In the genomic region with DNA sequence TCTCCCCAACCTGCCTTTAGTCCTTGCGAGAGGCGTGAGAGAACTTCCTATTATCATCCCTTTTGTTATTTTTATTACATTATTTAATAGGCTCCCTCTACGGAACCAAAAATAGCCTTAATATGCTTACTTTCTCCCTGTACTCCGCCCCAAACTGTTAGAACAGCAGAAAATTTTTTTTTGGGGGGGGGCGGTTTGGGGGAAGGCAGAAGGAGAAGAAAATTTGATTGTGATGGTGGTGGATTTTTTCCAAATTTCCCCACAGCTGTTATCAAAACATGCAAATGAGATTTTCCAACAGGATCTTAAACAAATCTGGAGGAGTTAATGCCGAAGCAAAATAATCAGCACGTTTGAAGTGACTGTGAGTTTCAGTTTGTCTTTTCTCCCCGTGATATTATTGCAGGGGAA, we compare ENCODE assay signal across 11 cellular contexts. TPM values are rescaled to one million over a fixed set of nuclear protein-coding genes. Genes with fewer than 3 reads are reported as not detected.
DNase-seq lines count a peak whose midpoint lies in the region; ATAC-seq, FAIRE-seq and TF ChIP-seq lines count a peak whose summit lies in the region.
"Had no signal": no experiment of that assay in that cellular context is flagged by ENCODE, and none has a peak within 500 bp of the region (broad histone marks: within the 10 kb centered on the region; RNA-seq: fewer than 3 reads in every experiment).

No MANE protein-coding gene starts in this region.

- no peak overlapping the region for H3K27ac ChIP-seq in GM12878 (ENCODE audit: control insufficient read depth, insufficient read depth)
- H3K27ac ChIP-seq in suprapubic skin, result peak overlapping the region; percentile 84
- H3K27ac ChIP-seq in OCI-LY7 (ENCODE audit: low read depth, low read length, poor library complexity, severe bottlenecking), result no peak overlapping the region

- TF ChIP-seq CTCF in HFFc6 (IDR thresholded peaks at IDR 0.05), result no peak
- TF ChIP-seq CTCF in GM12878 (IDR thresholded peaks at IDR 0.05 in 2 of 3, conservative IDR thresholded peaks at IDR 0.05 in 1 of 3; ENCODE audit: control insufficient read depth in 2 of 3, extremely low read depth in 1 of 3, insufficient read depth in 1 of 3, low read depth in 3 of 3, low read length in 3 of 3), result no peak
- TF ChIP-seq CTCF in suprapubic skin (IDR thresholded peaks at IDR 0.05), result no peak
- TF ChIP-seq CTCF in OCI-LY7 (conservative IDR thresholded peaks at IDR 0.05; ENCODE audit: low read length), result no peak

- CTCF ChIA-PET in GM12878 (lab: Yijun Ruan, JAX) (interaction anchor here (1.0 kb wide), 1 partner anchor 27 kb away, joined by 4 read pairs; no protein-coding TSS in a partner anchor), OCI-LY7 (lab: Charles Lee; ENCODE audit: unreplicated experiment) (no interaction called here)

- H3K9me3 Mint-ChIP-seq in HFFc6, result peaks cover 28% of the 10 kb centered on the region

- peak overlapping the region; percentile 92 for H3K27ac Mint-ChIP-seq in HFFc6

- TF ChIP-seq POLR2A in GM12878 (IDR thresholded peaks at IDR 0.05; ENCODE audit: low read depth, low read length), result no peak
- no peak for TF ChIP-seq POLR2A in suprapubic skin (IDR thresholded peaks at IDR 0.05)

- H3K36me3 Mint-ChIP-seq in HFFc6 (ENCODE audit: low read depth), result peaks cover 35% of the 10 kb centered on the region

- in situ Hi-C loops in GM12878 (cut with MboI), result no loop called here

- intact Hi-C loops in GM12878 (cut with micrococcal nuclease; ENCODE audit: unreplicated experiment) (loop anchor here (10.0 kb wide), 1 partner anchor 68 kb away; no protein-coding TSS in a partner anchor), OCI-LY7 (cut with micrococcal nuclease; ENCODE audit: unreplicated experiment) (no loop called here)

- SMC1A ChIA-PET in GM12878 (lab: Charles Lee; ENCODE audit: uncharacterized antibody, unreplicated experiment), result interaction anchor here (0.8 to 12.1 kb wide), 4 partner anchors 17 to 128 kb away, joined by 3 to 150 read pairs (median 4); no protein-coding TSS in a partner anchor

- no peak for FAIRE-seq in GM12878 (lab: Jason Lieb, UNC)

- H2AFZ ChIP-seq in GM12878 (ENCODE audit: control insufficient read depth, low read depth, low read length) (no peak overlapping the region), OCI-LY7 (ENCODE audit: low read length) (no peak overlapping the region)

- peak overlapping the region; percentile 94 for H3K4me3 Mint-ChIP-seq in HFFc6

- H3K27me3 ChIP-seq in GM12878 (replicated peaks in 1 of 2; ENCODE audit: control insufficient read depth in 2 of 2, insufficient read depth in 2 of 2, low read length in 1 of 2), result peaks cover 13 to 37% of the 10 kb centered on the region in 2 experiments
- peaks cover 65% of the 10 kb centered on the region for H3K27me3 ChIP-seq in suprapubic skin

- H3K79me2 ChIP-seq in GM12878 (ENCODE audit: control insufficient read depth, insufficient read depth, low read length) (no peaks in the 10 kb centered on the region), OCI-LY7 (ENCODE audit: insufficient read depth, low read depth, low read length) (no peaks in the 10 kb centered on the region)

- no peak for DNase-seq in HFFc6
- DNase-seq in GM12878 (ENCODE audit: low read depth, low spot score), result no peak
- DNase-seq in iris pigment epithelial cell (ENCODE audit: low read depth), result peak; percentile 22
- no peak for DNase-seq in suprapubic skin (ENCODE audit: low spot score in 2 of 2)
- no peak for DNase-seq in OCI-LY7 (ENCODE audit: low spot score)
- DNase-seq in HCEC 1CT, result no peak
- DNase-seq in DMS53 treated with DMSO at 0.1 percent for 48 hours (lab: John Stamatoyannopoulos, UW; ENCODE audit: unreplicated experiment), result no peak
- DNase-seq: activated CD8-positive, alpha-beta memory T cell treated with anti-CD3 and anti-CD28 coated beads, Interleukin-2, amount 50 U/mL, for 4 hours; DND-41; kidney glomerular epithelial cell had no signal

- H3K36me3 ChIP-seq in GM12878 (ENCODE audit: control insufficient read depth in 2 of 2, insufficient read depth in 2 of 2, low read length in 1 of 2) (no peaks in the 10 kb centered on the region), suprapubic skin (no peaks in the 10 kb centered on the region), OCI-LY7 (ENCODE audit: insufficient read depth, low read length) (no peaks in the 10 kb centered on the region)

- peaks cover 43% of the 10 kb centered on the region for H3K4me1 Mint-ChIP-seq in HFFc6 (ENCODE audit: low read depth)

- no peaks in the 10 kb centered on the region for H3K9me2 ChIP-seq in OCI-LY7 (ENCODE audit: insufficient read depth, low read length)

- POLR2A ChIA-PET in GM12878 (lab: Charles Lee), result interaction anchor here (1.0 kb wide), 1 partner anchor 123 kb away, joined by 4 read pairs; no protein-coding TSS in a partner anchor
- POLR2A ChIA-PET in OCI-LY7 (lab: Charles Lee), result no interaction called here

- no peak for ATAC-seq in GM12878
- no peak for ATAC-seq in GM21390 (IDR thresholded peaks at IDR 0.05; ENCODE audit: unreplicated experiment)

- no peak overlapping the region for H3K4me2 ChIP-seq in GM12878 (ENCODE audit: control insufficient read depth, insufficient read depth)
- no peak overlapping the region for H3K4me2 ChIP-seq in OCI-LY7 (ENCODE audit: low read length)

- H3K9me3 ChIP-seq in GM12878 (replicated peaks; ENCODE audit: control insufficient read depth, insufficient read depth, low read length), result no peaks in the 10 kb centered on the region; the same call in 2 of the 3 replicates
- no peaks in the 10 kb centered on the region for H3K9me3 ChIP-seq in suprapubic skin
- no peaks in the 10 kb centered on the region for H3K9me3 ChIP-seq in OCI-LY7 (ENCODE audit: low read length)

- no peak overlapping the region for H3K4me3 ChIP-seq in GM12878
- H3K4me3 ChIP-seq in suprapubic skin, result peak overlapping the region; percentile 59
- no peak overlapping the region for H3K4me3 ChIP-seq in OCI-LY7 (ENCODE audit: low read depth, low read length, poor library complexity, severe bottlenecking)

- RAD21 ChIA-PET in GM12878 (lab: Charles Lee; ENCODE audit: unreplicated experiment), result interaction anchor here (0.7 to 1.0 kb wide), 2 partner anchors 15 to 39 kb away, joined by 3 read pairs; no protein-coding TSS in a partner anchor

- BruUV-seq in GM12878 (replicated peaks; lab: Mats Ljungman, UMichigan), result no TSS peak
- no TSS peak for BruUV-seq in OCI-LY7 (replicated peaks; lab: Mats Ljungman, UMichigan)

- no peaks in the 10 kb centered on the region for H3K4me1 ChIP-seq in GM12878 (ENCODE audit: control insufficient read depth, insufficient read depth, low read length)
- peaks cover 38% of the 10 kb centered on the region for H3K4me1 ChIP-seq in suprapubic skin
- H3K4me1 ChIP-seq in OCI-LY7 (ENCODE audit: insufficient read depth, low read length, poor library complexity, severe bottlenecking), result no peaks in the 10 kb centered on the region

- no peaks in the 10 kb centered on the region for H4K20me1 ChIP-seq in GM12878 (ENCODE audit: control insufficient read depth, insufficient read depth)
- H4K20me1 ChIP-seq in OCI-LY7 (ENCODE audit: insufficient read depth, low read length), result no peaks in the 10 kb centered on the region

- 24% methylated on average over 8 of the region's 8 CpGs for WGBS in GM12878 (ENCODE audit: insufficient coverage, insufficient replicate concordance, low lambda C conversion rate, missing lambda C conversion rate)
- WGBS in suprapubic skin, result 2% methylated on average over 8 of the region's 8 CpGs

- H3K27me3 Mint-ChIP-seq in HFFc6 (ENCODE audit: insufficient read depth), result peaks cover 6% of the 10 kb centered on the region; the same call in 1 of the 2 replicates

- TF ChIP-seq EP300 in GM12878 (IDR thresholded peaks at IDR 0.05; ENCODE audit: borderline replicate concordance in 1 of 2, control insufficient read depth in 1 of 2, low read depth in 2 of 2, low read length in 2 of 2), result no peak
- TF ChIP-seq EP300 in suprapubic skin (IDR thresholded peaks at IDR 0.05), result no peak

- H3K9ac ChIP-seq in GM12878 (ENCODE audit: control insufficient read depth, insufficient read depth, low read length), result no peak overlapping the region

- no peak for TF ChIP-seq RAD21 in GM12878 (IDR thresholded peaks at IDR 0.05; ENCODE audit: insufficient read depth, low read depth, low read length)

TF ChIP-seq in GM12878, 131 proteins besides CTCF, POLR2A, EP300 and RAD21 (continues in another document):
- TF ChIP-seq MYB (IDR thresholded peaks at IDR 0.05; ENCODE audit: borderline replicate concordance, low read depth, low read length), result no peak

RNA-seq across cellular contexts. Expression of a gene that starts 1.4 kb away (rescaled TPM):
- total RNA-seq in HFFc6 (2021; fragmentation: NEBNext Ultra II Directional; extraction: Animal tissue kit (Norgen Biotek cat#: 25700)), result 100 to 1,000 TPM; 151 to 310 (median 270) TPM
- 30.6 and 33.8 TPM in 2 replicates for total RNA-seq in GM12878 (2013; cell fraction: nucleolus; rRNA removed)
- total RNA-seq in GM12878 (2014; rRNA removed) (2.7 and 3.7 TPM in 2 replicates), GM12878 (2014; rRNA removed; fragmentation: Illumina TruSeq; extraction: Trizol) (1.3 and 2.4 TPM in 2 replicates), GM12878 (2021) (2.0 and 2.8 TPM in 2 replicates), suprapubic skin (10 to 100 TPM; 14.7 to 32.5 (median 23.5) TPM), OCI-LY7 (2022) (not detected in 2 replicates)
- polyA plus RNA-seq in GM12878 (2011; ENCODE audit: low read depth), result 0.16 TPM
- polyA plus RNA-seq in GM12878 (2011; rRNA removed) (48.2 and 64.6 TPM in 2 replicates), GM12878 (2014; fragmentation: Illumina TruSeq; extraction: Trizol) (1.6 and 5.1 TPM in 2 replicates), GM12878 (2014; fragmentation: Nextera tagmentation; extraction: Ambion mirVana) (under 1 TPM; 0.42 to 0.48 TPM), GM12878 (2014; rRNA removed) (1.4 and 2.2 TPM in 2 replicates), GM12878 (2016; fragmentation: Nextera tagmentation; extraction: Ambion mirVana) (1 to 10 TPM in 1 of 2 experiments, under 1 TPM in 1; 0.67 to 1.3 TPM)
- 35.9 and 39.3 TPM in 2 replicates for polyA plus RNA-seq in GM12878 (2011; cell fraction: cytosol; rRNA removed)
- polyA plus RNA-seq in GM12878 (2011; cell fraction: nucleus; rRNA removed), result 34.2 and 44.6 TPM in 2 replicates
- 0.26 and 0.56 TPM in 2 replicates for polyA plus RNA-seq in GM12878 (2012)
- polyA minus RNA-seq in GM12878 (2011; rRNA and poly(A)+ RNA removed), result 63.7 and 81.4 TPM in 2 replicates
- 24.7 and 24.9 TPM in 2 replicates for polyA minus RNA-seq in GM12878 (2011; cell fraction: cytosol; rRNA and poly(A)+ RNA removed)
- polyA minus RNA-seq in GM12878 (2011; cell fraction: nucleus; rRNA and poly(A)+ RNA removed), result 22.6 and 31.6 TPM in 2 replicates
- total RNA-seq in OCI-LY7 (2014; rRNA removed; shearing (Covaris generic)), result not detected in 2 replicates

Comparison
In these comparisons a context has a peak if more than half of its experiments do, and no peak if none do; other contexts are left out.
1. RNA of a gene that starts 1.4 kb away (total RNA-seq): 151 to 310 TPM in HFFc6; 14.7 to 32.5 TPM in suprapubic skin, 1.3 to 33.8 TPM in GM12878 and not detected in OCI-LY7; every median in the first group is over 4 times any median in the second.